Comparison of ENCODE assay signal across 9 cellular contexts in the genomic region with DNA sequence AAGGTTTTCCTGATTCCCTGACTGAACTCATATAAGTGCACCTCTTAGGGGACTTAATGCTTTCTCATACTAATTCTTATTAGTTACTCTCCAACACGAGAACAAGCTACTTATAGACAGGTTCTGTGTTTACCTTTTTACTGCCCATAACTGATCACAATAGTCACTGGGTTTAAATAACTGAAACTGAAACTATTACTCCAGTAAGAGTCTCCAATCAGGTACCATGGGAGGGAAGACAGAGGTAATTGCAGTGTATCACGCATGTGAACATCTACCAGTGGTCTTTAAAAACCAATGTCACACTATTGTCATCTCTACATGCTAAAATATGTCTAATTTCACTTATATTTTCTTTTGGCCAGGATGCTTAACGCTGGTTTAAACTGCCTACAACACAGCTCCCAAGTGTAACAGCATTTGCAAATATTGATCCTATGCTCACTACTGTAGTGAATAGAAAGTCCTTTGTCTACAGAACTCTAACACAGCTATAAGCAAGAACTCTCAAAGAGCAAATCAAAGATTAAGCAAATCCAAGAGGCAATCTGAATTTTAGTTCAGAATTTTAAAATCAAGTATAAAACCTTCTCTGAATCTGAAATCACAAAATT. TPM values are rescaled to one million over a fixed set of nuclear protein-coding genes. Genes with fewer than 3 reads are reported as not detected.
DNase-seq lines count a peak whose midpoint lies in the region; ATAC-seq and TF ChIP-seq lines count a peak whose summit lies in the region.
"Had no signal": no experiment of that assay in that cellular context is flagged by ENCODE, and none has a peak within 500 bp of the region (broad histone marks: within the 10 kb centered on the region; RNA-seq: fewer than 3 reads in every experiment).

No MANE protein-coding gene starts in this region.

- H3K9me3 ChIP-seq in breast epithelium (no peaks in the 10 kb centered on the region), vagina (no peaks in the 10 kb centered on the region), SJCRH30 (replicated peaks) (no peaks in the 10 kb centered on the region)

- TF ChIP-seq POLR2A in breast epithelium (IDR thresholded peaks at IDR 0.05), result no peak
- TF ChIP-seq POLR2A in vagina (IDR thresholded peaks at IDR 0.05), result no peak

- no peaks in the 10 kb centered on the region for H3K36me3 ChIP-seq in breast epithelium
- H3K36me3 ChIP-seq in vagina, result no peaks in the 10 kb centered on the region
- H3K36me3 ChIP-seq in SJCRH30, result peaks cover 5% of the 10 kb centered on the region

- H3K27ac Mint-ChIP-seq in MCF 10A (ENCODE audit: low read depth, unreplicated experiment), result peak overlapping the region; percentile 30
- H3K27ac Mint-ChIP-seq in activated T-helper 2 cell treated with anti-CD3 and anti-CD28 coated beads, Interferon-gamma antibody, Interleukin-2, Interleukin-4, amounts not matched to agents 10 μg/mL and 5 μg/mL and 100 μg/mL, durations not matched to agents 14 hours and 24 hours and 36 hours, result peak overlapping the region; percentile 3

- H3K4me3 ChIP-seq in breast epithelium (peak overlapping the region in 1 of 3 donors; percentile 12), vagina (no peak overlapping the region), SJCRH30 (no peak overlapping the region)

- H3K36me3 Mint-ChIP-seq in MCF 10A (ENCODE audit: insufficient read depth, unreplicated experiment), result peaks cover 22% of the 10 kb centered on the region
- peaks cover 69% of the 10 kb centered on the region for H3K36me3 Mint-ChIP-seq in activated T-helper 2 cell treated with anti-CD3 and anti-CD28 coated beads, Interferon-gamma antibody, Interleukin-2, Interleukin-4, amounts not matched to agents 10 μg/mL and 5 μg/mL and 100 μg/mL, durations not matched to agents 14 hours and 24 hours and 36 hours (ENCODE audit: low read depth)

- no peaks in the 10 kb centered on the region for H3K9me3 Mint-ChIP-seq in MCF 10A (ENCODE audit: unreplicated experiment)
- no peaks in the 10 kb centered on the region for H3K9me3 Mint-ChIP-seq in activated T-helper 2 cell treated with anti-CD3 and anti-CD28 coated beads, Interferon-gamma antibody, Interleukin-2, Interleukin-4, amounts not matched to agents 10 μg/mL and 5 μg/mL and 100 μg/mL, durations not matched to agents 14 hours and 24 hours and 36 hours

- intact Hi-C loops in MCF 10A (cut with micrococcal nuclease) (loop anchor here (5.0 kb wide), 2 partner anchors 78 to 122 kb away; a partner anchor contains a TSS), breast epithelium (cut with DNase I; ENCODE audit: low total_unique reads) (no loop called here), vagina (cut with DNase I) (loop anchor here (10.0 kb wide), 2 partner anchors 65 to 125 kb away; a partner anchor contains a TSS)
- intact Hi-C loops in activated T-helper 2 cell treated with anti-CD3 and anti-CD28 coated beads, Interferon-gamma antibody, Interleukin-2, Interleukin-4, amounts not matched to agents 10 μg/mL and 5 μg/mL and 100 μg/mL, durations not matched to agents 14 hours and 24 hours and 36 hours (cut with micrococcal nuclease), result loop anchor here (5.0 to 10.0 kb wide), 4 partner anchors 32 to 365 kb away; a partner anchor contains a TSS

- DNase-seq in MCF 10A (ENCODE audit: unreplicated experiment) (no peak), breast epithelium (ENCODE audit: low spot score in 2 of 2) (no peak), kidney tubule cell (ENCODE audit: low spot score) (peak; percentile 26), vagina (ENCODE audit: extremely low spot score in 2 of 2) (no peak), NCI-H526 treated with DMSO at 0.1 percent for 48 hours (lab: John Stamatoyannopoulos, UW) (no peak), SJCRH30 (no peak)
- no peak for DNase-seq in activated T-helper 2 cell treated with anti-CD3 and anti-CD28 coated beads, Interferon-gamma antibody, Interleukin-2, Interleukin-4, amounts not matched to agents 10 μg/mL and 5 μg/mL and 100 μg/mL, durations not matched to agents 14 hours and 24 hours and 36 hours (ENCODE audit: low spot score)
- DNase-seq: activated effector memory CD4-positive, alpha-beta T cell treated with Interleukin-2 at 50 U/mL for 16 hours had no signal

- peak overlapping the region in 1 of 2 donors; percentile 46 for H3K27ac ChIP-seq in breast epithelium
- H3K27ac ChIP-seq in vagina, result peak overlapping the region; percentile 2
- H3K27ac ChIP-seq in SJCRH30, result no peak overlapping the region

- H3K4me3 Mint-ChIP-seq in MCF 10A (ENCODE audit: unreplicated experiment), result peak overlapping the region; percentile 84
- peak overlapping the region; percentile 99 for H3K4me3 Mint-ChIP-seq in activated T-helper 2 cell treated with anti-CD3 and anti-CD28 coated beads, Interferon-gamma antibody, Interleukin-2, Interleukin-4, amounts not matched to agents 10 μg/mL and 5 μg/mL and 100 μg/mL, durations not matched to agents 14 hours and 24 hours and 36 hours (ENCODE audit: low read depth)

- no peak for ATAC-seq in GM18517 (IDR thresholded peaks at IDR 0.05; ENCODE audit: unreplicated experiment)

- POLR2A ChIA-PET in MCF 10A (lab: Yijun Ruan, JAX), result interaction anchor here (0.7 to 6.9 kb wide), 4 partner anchors 10 to 135 kb away, joined by 3 to 118 read pairs (median 20); a partner anchor contains a TSS

- H3K4me1 ChIP-seq in breast epithelium, result peaks cover 0 to 12% of the 10 kb centered on the region in 2 donors
- peaks cover 63% of the 10 kb centered on the region for H3K4me1 ChIP-seq in vagina
- no peaks in the 10 kb centered on the region for H3K4me1 ChIP-seq in SJCRH30

- CTCF ChIA-PET in MCF 10A (lab: Yijun Ruan, JAX), result interaction anchor here (0.6 to 1.1 kb wide), 5 partner anchors 30 to 995 kb away, joined by 3 to 5 read pairs (median 3); no protein-coding TSS in a partner anchor

- no TSS peak for BruUV-seq in MCF 10A (replicated peaks; lab: Mats Ljungman, UMichigan)

- no peaks in the 10 kb centered on the region for H3K27me3 Mint-ChIP-seq in MCF 10A (ENCODE audit: insufficient read depth, unreplicated experiment)
- H3K27me3 Mint-ChIP-seq in activated T-helper 2 cell treated with anti-CD3 and anti-CD28 coated beads, Interferon-gamma antibody, Interleukin-2, Interleukin-4, amounts not matched to agents 10 μg/mL and 5 μg/mL and 100 μg/mL, durations not matched to agents 14 hours and 24 hours and 36 hours (ENCODE audit: low read depth), result no peaks in the 10 kb centered on the region

- TF ChIP-seq CTCF in MCF 10A (IDR thresholded peaks at IDR 0.05; ENCODE audit: unreplicated experiment) (no peak), breast epithelium (IDR thresholded peaks at IDR 0.05) (no peak), vagina (IDR thresholded peaks at IDR 0.05) (no peak)

- H3K4me1 Mint-ChIP-seq in MCF 10A (ENCODE audit: insufficient read depth, unreplicated experiment), result peaks cover 35% of the 10 kb centered on the region
- peaks cover 52% of the 10 kb centered on the region for H3K4me1 Mint-ChIP-seq in activated T-helper 2 cell treated with anti-CD3 and anti-CD28 coated beads, Interferon-gamma antibody, Interleukin-2, Interleukin-4, amounts not matched to agents 10 μg/mL and 5 μg/mL and 100 μg/mL, durations not matched to agents 14 hours and 24 hours and 36 hours (ENCODE audit: low read depth)

- H3K27me3 ChIP-seq in breast epithelium, result no peaks in the 10 kb centered on the region
- H3K27me3 ChIP-seq in vagina, result no peaks in the 10 kb centered on the region
- H3K27me3 ChIP-seq in SJCRH30, result no peaks in the 10 kb centered on the region

RNA-seq across cellular contexts. Expression of a gene that starts 3.6 kb away (rescaled TPM):
- total RNA-seq in MCF 10A (2022) (173 and 200 TPM in 2 replicates), breast epithelium (100 to 1,000 TPM; 249 to 342 (median 259) TPM), vagina (174 TPM)
- total RNA-seq in activated T-helper 2 cell treated with anti-CD3 and anti-CD28 coated beads, Interferon-gamma antibody, Interleukin-2, Interleukin-4, amounts not matched to agents 10 μg/mL and 5 μg/mL and 100 μg/mL, durations not matched to agents 14 hours and 24 hours and 36 hours, result 301 and 302 TPM in 2 replicates
- 283 and 291 TPM in 2 replicates for total RNA-seq in SJCRH30 (2014; rRNA removed; shearing (Covaris generic))
